Comparison of ENCODE assay signal across 10 cellular contexts in genomic region chr11:119016216-119017009, GRCh38. TPM values are rescaled to one million over a fixed set of nuclear protein-coding genes. Genes with fewer than 3 reads are reported as not detected.
A peak's percentile ranks its signal among the peaks of the same experiment; 100 is the strongest.
DNase-seq lines count a peak whose midpoint lies in the region; ATAC-seq and TF ChIP-seq lines count a peak whose summit lies in the region.
"Had no signal": no experiment of that assay in that cellular context is flagged by ENCODE, and none has a peak within 500 bp of the region (broad histone marks: within the 10 kb centered on the region; RNA-seq: fewer than 3 reads in every experiment).

No MANE protein-coding gene starts in this region.

- peak overlapping the region; percentile 96 to 98 for H3K4me3 Mint-ChIP-seq in activated T-cell treated with anti-CD3 and anti-CD28 coated beads, Interleukin-2, amount 50 U/mL, for 72 hours
- H3K4me3 Mint-ChIP-seq in activated CD8-positive, alpha-beta T cell treated with anti-CD3 and anti-CD28 coated beads for 36 hours = peak overlapping the region; percentile 99

- no peak overlapping the region for H3K27ac ChIP-seq in stomach smooth muscle (ENCODE audit: low read length)
- H3K27ac ChIP-seq: SJCRH30 had no signal

- H3K4me1 ChIP-seq in iPS-15b (ENCODE audit: control insufficient read depth, insufficient read depth, low read length) (peaks cover 2% of the 10 kb centered on the region), stomach smooth muscle (ENCODE audit: control insufficient read depth, insufficient read depth, low read length) (peaks cover 29% of the 10 kb centered on the region)
- H3K4me1 ChIP-seq: SJCRH30 had no signal

- peaks cover 44% of the 10 kb centered on the region for H3K36me3 ChIP-seq in iPS-15b (ENCODE audit: control insufficient read depth, insufficient read depth, low read length)
- H3K36me3 ChIP-seq in stomach smooth muscle (ENCODE audit: control insufficient read depth in 2 of 2, insufficient read depth in 2 of 2, low read length in 2 of 2) = peaks cover 28 to 45% of the 10 kb centered on the region in 2 donors

- H3K9me3 ChIP-seq in iPS-15b (ENCODE audit: control insufficient read depth, insufficient read depth, low read length) = no peaks in the 10 kb centered on the region
- H3K9me3 ChIP-seq in stomach smooth muscle (ENCODE audit: control insufficient read depth in 2 of 2, low read length in 2 of 2) = no peaks in the 10 kb centered on the region
- H3K9me3 ChIP-seq: SJCRH30 had no signal

- ATAC-seq in activated T-cell treated with anti-CD3 and anti-CD28 coated beads, Interleukin-2, amount 50 U/mL, for 72 hours (replicated peaks in 1 of 2) = no peak
- no peak for ATAC-seq in activated CD8-positive, alpha-beta T cell treated with anti-CD3 and anti-CD28 coated beads for 36 hours
- no peak for ATAC-seq in GM21447 (IDR thresholded peaks at IDR 0.05; ENCODE audit: unreplicated experiment)
- no peak for ATAC-seq in GM18505 (IDR thresholded peaks at IDR 0.05; ENCODE audit: unreplicated experiment)
- no peak for ATAC-seq in HG03457 (IDR thresholded peaks at IDR 0.05; ENCODE audit: unreplicated experiment)

- no peak for TF ChIP-seq POLR2A in GM18505 (IDR thresholded peaks at IDR 0.05; ENCODE audit: borderline replicate concordance, extremely low read depth, insufficient read depth, insufficient read length)

- no peak for DNase-seq in activated T-cell treated with anti-CD3 and anti-CD28 coated beads, Interleukin-2, amount 50 U/mL, for 72 hours
- DNase-seq in activated T-cell treated with anti-CD3 and anti-CD28 coated beads, Interleukin-2, amount 50 U/mL, for 1 hour = no peak
- no peak for DNase-seq in activated CD8-positive, alpha-beta T cell treated with anti-CD3 and anti-CD28 coated beads for 36 hours
- DNase-seq: cerebellar nuclear complex, SJCRH30 had no signal

- H3K4me3 ChIP-seq in iPS-15b (ENCODE audit: low read depth, low read length) (peak overlapping the region; percentile 99), stomach smooth muscle (ENCODE audit: low read length in 2 of 2) (peak overlapping the region; percentile 35 to 87)

- no peaks in the 10 kb centered on the region for H3K27me3 Mint-ChIP-seq in activated T-cell treated with anti-CD3 and anti-CD28 coated beads, Interleukin-2, amount 50 U/mL, for 72 hours (ENCODE audit: low read depth)
- H3K27me3 Mint-ChIP-seq in activated CD8-positive, alpha-beta T cell treated with anti-CD3 and anti-CD28 coated beads for 36 hours = no peaks in the 10 kb centered on the region

- peak overlapping the region; percentile 99 for H3K27ac Mint-ChIP-seq in activated T-cell treated with anti-CD3 and anti-CD28 coated beads, Interleukin-2, amount 50 U/mL, for 72 hours
- H3K27ac Mint-ChIP-seq in activated CD8-positive, alpha-beta T cell treated with anti-CD3 and anti-CD28 coated beads for 36 hours = peak overlapping the region; percentile 99

- H3K27me3 ChIP-seq in iPS-15b (ENCODE audit: control insufficient read depth, insufficient read depth, low read length) (no peaks in the 10 kb centered on the region), stomach smooth muscle (ENCODE audit: control insufficient read depth in 1 of 2, insufficient read depth in 2 of 2, low read length in 2 of 2) (no peaks in the 10 kb centered on the region)
- H3K27me3 ChIP-seq: SJCRH30 had no signal

- peaks cover 28 to 42% of the 10 kb centered on the region in 2 donors for H3K36me3 Mint-ChIP-seq in activated T-cell treated with anti-CD3 and anti-CD28 coated beads, Interleukin-2, amount 50 U/mL, for 72 hours (ENCODE audit: insufficient read depth in 2 of 2)
- peaks cover 74% of the 10 kb centered on the region for H3K36me3 Mint-ChIP-seq in activated CD8-positive, alpha-beta T cell treated with anti-CD3 and anti-CD28 coated beads for 36 hours (ENCODE audit: low read depth)

- no peaks in the 10 kb centered on the region for H3K9me3 Mint-ChIP-seq in activated T-cell treated with anti-CD3 and anti-CD28 coated beads, Interleukin-2, amount 50 U/mL, for 72 hours
- peaks cover 1% of the 10 kb centered on the region for H3K9me3 Mint-ChIP-seq in activated CD8-positive, alpha-beta T cell treated with anti-CD3 and anti-CD28 coated beads for 36 hours

- no peak for TF ChIP-seq CTCF in activated CD8-positive, alpha-beta T cell treated with anti-CD3 and anti-CD28 coated beads for 36 hours (IDR thresholded peaks at IDR 0.05)

- intact Hi-C loops in activated CD8-positive, alpha-beta T cell treated with anti-CD3 and anti-CD28 coated beads for 36 hours (cut with micrococcal nuclease) = no loop called here

- POLR2A ChIA-PET in activated CD8-positive, alpha-beta T cell treated with anti-CD3 and anti-CD28 coated beads for 36 hours (lab: Charles Lee) = interaction anchor here (0.7 to 8.6 kb wide), 14 partner anchors 12 to 573 kb away, joined by 3 to 106 read pairs (median 6); partner anchors contain the start of genes C2CD2L, CENATAC, HYOU1 and SLC37A4

- H3K4me1 Mint-ChIP-seq in activated T-cell treated with anti-CD3 and anti-CD28 coated beads, Interleukin-2, amount 50 U/mL, for 72 hours (ENCODE audit: low read depth) = peaks cover 53% of the 10 kb centered on the region
- H3K4me1 Mint-ChIP-seq in activated CD8-positive, alpha-beta T cell treated with anti-CD3 and anti-CD28 coated beads for 36 hours (ENCODE audit: low read depth) = peaks cover 46% of the 10 kb centered on the region

- CTCF ChIA-PET in activated CD8-positive, alpha-beta T cell treated with anti-CD3 and anti-CD28 coated beads for 36 hours (lab: Charles Lee) = interaction anchor here (1.3 to 5.0 kb wide), 4 partner anchors 14 to 86 kb away, joined by 3 to 20 read pairs (median 5); partner anchors contain the start of gene SLC37A4

- no peak overlapping the region for H3K9ac ChIP-seq in iPS-15b (ENCODE audit: low read depth, low read length)
- peak overlapping the region; percentile 13 to 29 for H3K9ac ChIP-seq in stomach smooth muscle (ENCODE audit: low read length in 2 of 2)

RNA-seq across cellular contexts. Expression of gene RPS25, which starts 1.7 kb away (rescaled TPM):
- 1,000 to 10,000 TPM; 1,893 to 1,917 TPM for total RNA-seq in activated T-cell treated with anti-CD3 and anti-CD28 coated beads, Interleukin-2, amount 50 U/mL, for 72 hours
- total RNA-seq in activated CD8-positive, alpha-beta T cell treated with anti-CD3 and anti-CD28 coated beads for 36 hours = 1,000 to 10,000 TPM; 1,901 to 1,911 TPM

RNA-seq across cellular contexts. Expression of gene TRAPPC4, which starts 2.2 kb away (rescaled TPM):
- 10 to 100 TPM; 59.3 to 70.0 TPM for total RNA-seq in activated T-cell treated with anti-CD3 and anti-CD28 coated beads, Interleukin-2, amount 50 U/mL, for 72 hours
- 10 to 100 TPM; 69.5 to 71.4 TPM for total RNA-seq in activated CD8-positive, alpha-beta T cell treated with anti-CD3 and anti-CD28 coated beads for 36 hours

RNA-seq across cellular contexts. Expression of gene SLC37A4, which starts 14.3 kb away (rescaled TPM):
- total RNA-seq in activated T-cell treated with anti-CD3 and anti-CD28 coated beads, Interleukin-2, amount 50 U/mL, for 72 hours = 10 to 100 TPM; 35.8 to 41.4 TPM
- total RNA-seq in activated CD8-positive, alpha-beta T cell treated with anti-CD3 and anti-CD28 coated beads for 36 hours = 10 to 100 TPM; 32.4 to 35.2 TPM

RNA-seq across cellular contexts. Expression of gene CENATAC, which starts 18.5 kb away (rescaled TPM):
- total RNA-seq in activated T-cell treated with anti-CD3 and anti-CD28 coated beads, Interleukin-2, amount 50 U/mL, for 72 hours = 10 to 100 TPM; 40.1 to 44.5 TPM
- 10 to 100 TPM; 22.0 to 24.1 TPM for total RNA-seq in activated CD8-positive, alpha-beta T cell treated with anti-CD3 and anti-CD28 coated beads for 36 hours

RNA-seq across cellular contexts. Expression of gene HYOU1, which starts 40.6 kb away (rescaled TPM):
- 100 to 1,000 TPM; 199 to 232 TPM for total RNA-seq in activated T-cell treated with anti-CD3 and anti-CD28 coated beads, Interleukin-2, amount 50 U/mL, for 72 hours
- total RNA-seq in activated CD8-positive, alpha-beta T cell treated with anti-CD3 and anti-CD28 coated beads for 36 hours = 100 to 1,000 TPM in 1 of 2 experiments, 10 to 100 TPM in 1; 92.4 to 101 TPM
